1 cellular context compared by ENCODE assay signal in genomic region chr1:63758805-63759204, GRCh38.
A peak's percentile ranks its signal among the peaks of the same experiment; 100 is the strongest.
TF ChIP-seq lines count a peak whose summit lies in the region.

No MANE protein-coding gene starts in this region.

TF ChIP-seq in HEK293, 187 proteins besides CTCF, POLR2A, EP300 and RAD21 (continued from another document):
- TF ChIP-seq HIC1 (tag by site-specific recombination; IDR thresholded peaks at IDR 0.05) = no peak
- TF ChIP-seq ZBTB20 (tag by site-specific recombination; IDR thresholded peaks at IDR 0.05) = no peak
- TF ChIP-seq ZNF335 (tag by site-specific recombination; conservative IDR thresholded peaks at IDR 0.05) = peak; percentile 43; the same call in 1 of the 2 replicates
- TF ChIP-seq, protein P1, sequence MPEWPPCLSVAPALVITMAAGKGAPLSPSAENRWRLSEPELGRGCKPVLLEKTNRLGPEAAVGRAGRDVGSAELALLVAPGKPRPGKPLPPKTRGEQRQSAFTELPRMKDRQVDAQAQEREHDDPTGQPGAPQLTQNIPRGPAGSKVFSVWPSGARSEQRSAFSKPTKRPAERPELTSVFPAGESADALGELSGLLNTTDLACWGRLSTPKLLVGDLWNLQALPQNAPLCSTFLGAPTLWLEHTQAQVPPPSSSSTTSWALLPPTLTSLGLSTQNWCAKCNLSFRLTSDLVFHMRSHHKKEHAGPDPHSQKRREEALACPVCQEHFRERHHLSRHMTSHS (tag by site-specific recombination; IDR thresholded peaks at IDR 0.05) = no peak
- TF ChIP-seq, protein P2, sequence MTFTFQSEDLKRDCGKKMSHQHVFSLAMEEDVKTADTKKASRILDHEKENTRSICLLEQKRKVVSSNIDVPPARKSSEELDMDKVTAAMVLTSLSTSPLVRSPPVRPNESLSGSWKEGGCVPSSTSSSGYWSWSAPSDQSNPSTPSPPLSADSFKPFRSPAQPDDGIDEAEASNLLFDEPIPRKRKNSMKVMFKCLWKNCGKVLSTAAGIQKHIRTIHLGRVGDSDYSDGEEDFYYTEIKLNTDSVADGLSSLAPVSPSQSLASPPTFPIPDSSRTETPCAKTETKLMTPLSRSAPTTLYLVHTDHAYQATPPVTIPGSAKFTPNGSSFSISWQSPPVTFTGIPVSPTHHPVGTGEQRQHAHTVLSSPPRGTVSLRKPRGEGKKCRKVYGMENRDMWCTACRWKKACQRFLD (tag by site-specific recombination; IDR thresholded peaks at IDR 0.05) = no peak
- TF ChIP-seq ZSCAN30 (tag by site-specific recombination; IDR thresholded peaks at IDR 0.05) = no peak
- TF ChIP-seq ZNF211 (tag by site-specific recombination; IDR thresholded peaks at IDR 0.05; ENCODE audit: low read depth) = no peak
- TF ChIP-seq, protein P3, sequence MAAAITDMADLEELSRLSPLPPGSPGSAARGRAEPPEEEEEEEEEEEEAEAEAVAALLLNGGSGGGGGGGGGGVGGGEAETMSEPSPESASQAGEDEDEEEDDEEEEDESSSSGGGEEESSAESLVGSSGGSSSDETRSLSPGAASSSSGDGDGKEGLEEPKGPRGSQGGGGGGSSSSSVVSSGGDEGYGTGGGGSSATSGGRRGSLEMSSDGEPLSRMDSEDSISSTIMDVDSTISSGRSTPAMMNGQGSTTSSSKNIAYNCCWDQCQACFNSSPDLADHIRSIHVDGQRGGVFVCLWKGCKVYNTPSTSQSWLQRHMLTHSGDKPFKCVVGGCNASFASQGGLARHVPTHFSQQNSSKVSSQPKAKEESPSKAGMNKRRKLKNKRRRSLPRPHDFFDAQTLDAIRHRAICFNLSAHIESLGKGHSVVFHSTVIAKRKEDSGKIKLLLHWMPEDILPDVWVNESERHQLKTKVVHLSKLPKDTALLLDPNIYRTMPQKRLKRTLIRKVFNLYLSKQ (tag by site-specific recombination; IDR thresholded peaks at IDR 0.05; ENCODE audit: borderline replicate concordance) = no peak
- no peak for TF ChIP-seq ZNF221 (tag by site-specific recombination; IDR thresholded peaks at IDR 0.05; ENCODE audit: borderline replicate concordance)
- TF ChIP-seq ZNF324 (tag by site-specific recombination; IDR thresholded peaks at IDR 0.05) = no peak
- no peak for TF ChIP-seq KLF8 (tag by site-specific recombination; IDR thresholded peaks at IDR 0.05)
- TF ChIP-seq ZNF670 (tag by site-specific recombination; IDR thresholded peaks at IDR 0.05; ENCODE audit: low read depth) = no peak
- no peak for TF ChIP-seq ZNF146 (tag by site-specific recombination; IDR thresholded peaks at IDR 0.05)
- TF ChIP-seq, protein P4, sequence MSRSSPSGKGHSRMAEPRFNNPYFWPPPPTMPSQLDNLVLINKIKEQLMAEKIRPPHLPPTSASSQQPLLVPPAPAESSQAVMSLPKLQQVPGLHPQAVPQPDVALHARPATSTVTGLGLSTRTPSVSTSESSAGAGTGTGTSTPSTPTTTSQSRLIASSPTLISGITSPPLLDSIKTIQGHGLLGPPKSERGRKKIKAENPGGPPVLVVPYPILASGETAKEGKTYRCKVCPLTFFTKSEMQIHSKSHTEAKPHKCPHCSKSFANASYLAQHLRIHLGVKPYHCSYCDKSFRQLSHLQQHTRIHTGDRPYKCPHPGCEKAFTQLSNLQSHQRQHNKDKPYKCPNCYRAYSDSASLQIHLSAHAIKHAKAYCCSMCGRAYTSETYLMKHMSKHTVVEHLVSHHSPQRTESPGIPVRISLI (tag by site-specific recombination; IDR thresholded peaks at IDR 0.05) = no peak
- peak; percentile 95 for TF ChIP-seq WT1 (tag by site-specific recombination; IDR thresholded peaks at IDR 0.05)
- TF ChIP-seq, protein P5, sequence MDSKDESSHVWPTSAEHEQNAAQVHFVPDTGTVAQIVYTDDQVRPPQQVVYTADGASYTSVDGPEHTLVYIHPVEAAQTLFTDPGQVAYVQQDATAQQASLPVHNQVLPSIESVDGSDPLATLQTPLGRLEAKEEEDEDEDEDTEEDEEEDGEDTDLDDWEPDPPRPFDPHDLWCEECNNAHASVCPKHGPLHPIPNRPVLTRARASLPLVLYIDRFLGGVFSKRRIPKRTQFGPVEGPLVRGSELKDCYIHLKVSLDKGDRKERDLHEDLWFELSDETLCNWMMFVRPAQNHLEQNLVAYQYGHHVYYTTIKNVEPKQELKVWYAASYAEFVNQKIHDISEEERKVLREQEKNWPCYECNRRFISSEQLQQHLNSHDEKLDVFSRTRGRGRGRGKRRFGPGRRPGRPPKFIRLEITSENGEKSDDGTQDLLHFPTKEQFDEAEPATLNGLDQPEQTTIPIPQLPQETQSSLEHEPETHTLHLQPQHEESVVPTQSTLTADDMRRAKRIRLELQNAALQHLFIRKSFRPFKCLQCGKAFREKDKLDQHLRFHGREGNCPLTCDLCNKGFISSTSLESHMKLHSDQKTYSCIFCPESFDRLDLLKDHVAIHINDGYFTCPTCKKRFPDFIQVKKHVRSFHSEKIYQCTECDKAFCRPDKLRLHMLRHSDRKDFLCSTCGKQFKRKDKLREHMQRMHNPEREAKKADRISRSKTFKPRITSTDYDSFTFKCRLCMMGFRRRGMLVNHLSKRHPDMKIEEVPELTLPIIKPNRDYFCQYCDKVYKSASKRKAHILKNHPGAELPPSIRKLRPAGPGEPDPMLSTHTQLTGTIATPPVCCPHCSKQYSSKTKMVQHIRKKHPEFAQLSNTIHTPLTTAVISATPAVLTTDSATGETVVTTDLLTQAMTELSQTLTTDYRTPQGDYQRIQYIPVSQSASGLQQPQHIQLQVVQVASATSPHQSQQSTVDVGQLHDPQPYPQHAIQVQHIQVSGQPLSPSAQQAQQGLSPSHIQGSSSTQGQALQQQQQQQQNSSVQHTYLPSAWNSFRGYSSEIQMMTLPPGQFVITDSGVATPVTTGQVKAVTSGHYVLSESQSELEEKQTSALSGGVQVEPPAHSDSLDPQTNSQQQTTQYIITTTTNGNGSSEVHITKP (tag by site-specific recombination; IDR thresholded peaks at IDR 0.05) = no peak
- no peak for TF ChIP-seq ZNF404 (tag by site-specific recombination; IDR thresholded peaks at IDR 0.05)
